ENCODE assay signal across 16 cellular contexts in genomic region chr5:81140942-81141341, GRCh38.
DNase-seq lines count a peak whose midpoint lies in the region; ATAC-seq and TF ChIP-seq lines count a peak whose summit lies in the region.
"Had no signal": no experiment of that assay in that cellular context is flagged by ENCODE, and none has a peak within 500 bp of the region (broad histone marks: within the 10 kb centered on the region; RNA-seq: fewer than 3 reads in every experiment).

No MANE protein-coding gene starts in this region.

- peaks cover 37% of the 10 kb centered on the region for H3K4me1 Mint-ChIP-seq in endodermal cell
- H3K4me1 Mint-ChIP-seq in activated T-cell treated with anti-CD3 and anti-CD28 coated beads, Interleukin-2, amount 50 U/mL, for 24 hours (ENCODE audit: low read depth) = peaks cover 12% of the 10 kb centered on the region
- H3K4me1 Mint-ChIP-seq: stimulated activated memory B cell treated with anti-CD40 and anti-IgM and Interleukin-4, amounts not matched to agents 10 μg/mL and 1 μg/mL and 100 μg/mL, for 72 hours had no signal

- in situ Hi-C loops in IMR-90 (cut with MboI; ENCODE audit: low sequenced_read_pairs) = no loop called here

- 0 out of 2 replicates have a peak overlapping the region, but pooled peaks have one; percentile 3 for H3K4ac ChIP-seq in IMR-90 (ENCODE audit: low read depth, low read length)

- H3K4me3 ChIP-seq in IMR-90 (ENCODE audit: insufficient read depth, low read depth, low read length) (no peak overlapping the region), endodermal cell (ENCODE audit: low read length) (peak overlapping the region; percentile 71)
- H3K4me3 ChIP-seq: mucosa of descending colon, psoas muscle had no signal

- no peak overlapping the region for H3K9ac ChIP-seq in IMR-90 (ENCODE audit: low read depth, low read length)
- no peak overlapping the region for H3K9ac ChIP-seq in endodermal cell (ENCODE audit: extremely low read depth, low read length, poor library complexity, severe bottlenecking)

- peaks cover 18% of the 10 kb centered on the region for H3K9me3 Mint-ChIP-seq in endodermal cell
- H3K9me3 Mint-ChIP-seq in activated T-cell treated with anti-CD3 and anti-CD28 coated beads, Interleukin-2, amount 50 U/mL, for 24 hours = no peaks in the 10 kb centered on the region

- DNase-seq in AG09319 (ENCODE audit: extremely low read depth, low read depth) (peak; percentile 75), IMR-90 (peak; percentile 80), endodermal cell (no peak), myocyte (ENCODE audit: low read depth) (peak; percentile 31)
- no peak for DNase-seq in activated T-cell treated with anti-CD3 and anti-CD28 coated beads, Interleukin-2, amount 50 U/mL, for 24 hours
- no peak for DNase-seq in NK-92 treated with Interleukin-12 subunit alpha and Interleukin-12 subunit beta, amount 100 ng/mL, for 24 hours (lab: John Stamatoyannopoulos, UW)
- DNase-seq: activated T-cell treated with anti-CD3 and anti-CD28 coated beads, Interleukin-2, amount 50 U/mL, for 1 hour; mucosa of descending colon; stimulated activated CD4-positive, alpha-beta T cell treated with anti-CD3 and anti-CD28 coated beads, Interleukin-2, amount 100 ng/mL, for 48 hours had no signal

- no peaks in the 10 kb centered on the region for H3K27me3 Mint-ChIP-seq in endodermal cell (ENCODE audit: insufficient read depth)
- H3K27me3 Mint-ChIP-seq in activated T-cell treated with anti-CD3 and anti-CD28 coated beads, Interleukin-2, amount 50 U/mL, for 24 hours = no peaks in the 10 kb centered on the region
- H3K27me3 Mint-ChIP-seq: stimulated activated memory B cell treated with anti-CD40 and anti-IgM and Interleukin-4, amounts not matched to agents 10 μg/mL and 1 μg/mL and 100 μg/mL, for 72 hours had no signal

- TF ChIP-seq POLR2A in IMR-90 (IDR thresholded peaks at IDR 0.05; ENCODE audit: low read depth, low read length) = no peak

- 0 out of 2 replicates have a peak overlapping the region, but pooled peaks have one; percentile 9 for H3K23ac ChIP-seq in IMR-90 (ENCODE audit: low read depth, low read length)

- H3K36me3 ChIP-seq in IMR-90 (ENCODE audit: control insufficient read depth, insufficient read depth, low read length) (peaks cover 2% of the 10 kb centered on the region; the same call in 1 of the 2 replicates), endodermal cell (ENCODE audit: control insufficient read depth, insufficient read depth, low read length) (no peaks in the 10 kb centered on the region)

- intact Hi-C loops in IMR-90 (cut with micrococcal nuclease) = no loop called here

- H3K4me1 ChIP-seq in IMR-90 (ENCODE audit: control insufficient read depth, insufficient read depth, low read length) (peaks cover 8% of the 10 kb centered on the region), endodermal cell (ENCODE audit: control insufficient read depth, insufficient read depth, low read length) (peaks cover 5% of the 10 kb centered on the region)
- H3K4me1 ChIP-seq: psoas muscle had no signal

- H4K8ac ChIP-seq in IMR-90 (ENCODE audit: low read depth in 2 of 2, low read length in 2 of 2) = no peak overlapping the region

- H4K91ac ChIP-seq in IMR-90 (ENCODE audit: insufficient read depth, low read depth, low read length) = no peak overlapping the region

- ATAC-seq in IMR-90 (ENCODE audit: low read depth) (peak; percentile 74), GM19467 (IDR thresholded peaks at IDR 0.05; ENCODE audit: unreplicated experiment) (no peak), HG03521 (IDR thresholded peaks at IDR 0.05; ENCODE audit: unreplicated experiment) (no peak)
- ATAC-seq: HCT116; mucosa of descending colon; Panc1; psoas muscle; stimulated activated memory B cell treated with anti-CD40 and anti-IgM and Interleukin-4, amounts not matched to agents 10 μg/mL and 1 μg/mL and 100 μg/mL, for 72 hours had no signal

- no peak overlapping the region for H2AFZ ChIP-seq in IMR-90 (replicated peaks; ENCODE audit: low read length, poor library complexity)

- H3K27me3 ChIP-seq in IMR-90 (ENCODE audit: control insufficient read depth, insufficient read depth, low read length) (no peaks in the 10 kb centered on the region), endodermal cell (ENCODE audit: control insufficient read depth, insufficient read depth, low read length, poor library complexity, severe bottlenecking) (no peaks in the 10 kb centered on the region)

- dilution Hi-C loops in IMR-90 (cut with HindIII; ENCODE audit: low sequenced_read_pairs, unreplicated experiment) = no loop called here

- no peak overlapping the region for H3K27ac Mint-ChIP-seq in endodermal cell
- H3K27ac Mint-ChIP-seq in activated T-cell treated with anti-CD3 and anti-CD28 coated beads, Interleukin-2, amount 50 U/mL, for 24 hours = no peak overlapping the region
- H3K27ac Mint-ChIP-seq: stimulated activated memory B cell treated with anti-CD40 and anti-IgM and Interleukin-4, amounts not matched to agents 10 μg/mL and 1 μg/mL and 100 μg/mL, for 72 hours had no signal

- peak overlapping the region; percentile 40; the same call in 1 of the 2 replicates for H3K4me2 ChIP-seq in IMR-90 (ENCODE audit: low read depth, low read length)

- H2BK20ac ChIP-seq in IMR-90 (ENCODE audit: low read depth, low read length) = no peak overlapping the region

- H4K5ac ChIP-seq in IMR-90 (ENCODE audit: low read depth, low read length) = no peak overlapping the region

- H3K27ac ChIP-seq in IMR-90 (ENCODE audit: insufficient read depth, low read length) = peak overlapping the region; percentile 28; the same call in 1 of the 2 replicates
- no peak overlapping the region for H3K27ac ChIP-seq in endodermal cell (ENCODE audit: low read depth, low read length)
- H3K27ac ChIP-seq: C4-2B, psoas muscle had no signal

- H3K4me3 Mint-ChIP-seq in endodermal cell = peak overlapping the region; percentile 63
- H3K4me3 Mint-ChIP-seq in activated T-cell treated with anti-CD3 and anti-CD28 coated beads, Interleukin-2, amount 50 U/mL, for 24 hours = no peak overlapping the region
- H3K4me3 Mint-ChIP-seq: stimulated activated memory B cell treated with anti-CD40 and anti-IgM and Interleukin-4, amounts not matched to agents 10 μg/mL and 1 μg/mL and 100 μg/mL, for 72 hours had no signal

- no peak overlapping the region for H2AK9ac ChIP-seq in IMR-90 (replicated peaks; ENCODE audit: low read depth, low read length, poor library complexity)

- peaks cover 9% of the 10 kb centered on the region; the same call in 1 of the 2 replicates for H4K20me1 ChIP-seq in IMR-90 (ENCODE audit: insufficient read depth, low read length)

- POLR2A ChIA-PET in IMR-90 (lab: Charles Lee; ENCODE audit: unreplicated experiment) = no interaction called here

- no CpG with 5 or more reads among the region's 1 CpG for WGBS in IMR-90 (ENCODE audit: extremely low coverage in 2 of 2, insufficient read length in 1 of 2), 2 experiments
- 78% methylated on average over 1 of the region's 1 CpG; no CpG with 5 or more reads in 1 of the 2 experiments for WGBS in endodermal cell (ENCODE audit: insufficient coverage in 1 of 2, insufficient read length in 1 of 2), 2 experiments

- 0 out of 2 replicates have a peak overlapping the region, but pooled peaks have one; percentile 6 for H3K18ac ChIP-seq in IMR-90 (ENCODE audit: low read depth, low read length)

- no peak for TF ChIP-seq RAD21 in IMR-90 (IDR thresholded peaks at IDR 0.05; ENCODE audit: low read length)

- BruUV-seq in IMR-90 (replicated peaks; lab: Mats Ljungman, UMichigan) = no TSS peak

- H3K79me1 ChIP-seq in IMR-90 (ENCODE audit: low read depth in 1 of 2, low read length in 2 of 2) = peaks cover 3 to 20% of the 10 kb centered on the region in 2 experiments; a peak in 3 of 4 replicates

- no peak overlapping the region for H2BK15ac ChIP-seq in IMR-90 (ENCODE audit: low read depth, low read length)

- no peak overlapping the region for H2BK120ac ChIP-seq in IMR-90 (ENCODE audit: low read depth, low read length)

- H3K9me3 ChIP-seq in IMR-90 (ENCODE audit: control insufficient read depth, insufficient read depth, low read length) (no peaks in the 10 kb centered on the region), endodermal cell (ENCODE audit: control insufficient read depth, low read length) (peaks cover 39% of the 10 kb centered on the region)
- H3K9me3 ChIP-seq: mucosa of descending colon, psoas muscle had no signal

- H2BK5ac ChIP-seq in IMR-90 (ENCODE audit: low read depth, low read length, poor library complexity, severe bottlenecking) = no peak overlapping the region

- H2AK5ac ChIP-seq in IMR-90 (ENCODE audit: low read depth, low read length) = peak overlapping the region; percentile 21; the same call in 1 of the 2 replicates

- no peak overlapping the region for H3K56ac ChIP-seq in IMR-90 (ENCODE audit: extremely low read depth, insufficient read depth, low read length)

- peaks cover 6% of the 10 kb centered on the region for H3K9me1 ChIP-seq in IMR-90 (ENCODE audit: insufficient read depth, low read length)

- no peak overlapping the region for H3K14ac ChIP-seq in IMR-90 (replicated peaks; ENCODE audit: low read depth, low read length)

- TF ChIP-seq CTCF in AG09319 (IDR thresholded peaks at IDR 0.05; ENCODE audit: low read depth, low read length) (no peak), IMR-90 (conservative IDR thresholded peaks at IDR 0.05; ENCODE audit: low read depth, low read length) (no peak), endodermal cell (conservative IDR thresholded peaks at IDR 0.05) (no peak)

- CTCF ChIA-PET in IMR-90 (lab: Yijun Ruan, JAX) = no interaction called here

- H3K36me3 Mint-ChIP-seq in endodermal cell (ENCODE audit: low read depth) = peaks cover 12% of the 10 kb centered on the region
- H3K36me3 Mint-ChIP-seq in activated T-cell treated with anti-CD3 and anti-CD28 coated beads, Interleukin-2, amount 50 U/mL, for 24 hours (ENCODE audit: low read depth) = peaks cover 51% of the 10 kb centered on the region
- H3K36me3 Mint-ChIP-seq: stimulated activated memory B cell treated with anti-CD40 and anti-IgM and Interleukin-4, amounts not matched to agents 10 μg/mL and 1 μg/mL and 100 μg/mL, for 72 hours had no signal

TF ChIP-seq in IMR-90, 13 proteins besides CTCF, POLR2A, EP300 and RAD21 (continues in another document):
- TF ChIP-seq FOS (IDR thresholded peaks at IDR 0.05; ENCODE audit: low read depth, low read length) = no peak
- no peak for TF ChIP-seq MXI1 (IDR thresholded peaks at IDR 0.05; ENCODE audit: borderline replicate concordance, low read depth, low read length)
- no peak for TF ChIP-seq NFE2L2 (IDR thresholded peaks at IDR 0.05; ENCODE audit: low read depth, low read length)
- no peak for TF ChIP-seq SMC3 (IDR thresholded peaks at IDR 0.05; ENCODE audit: low read depth, low read length)
- no peak for TF ChIP-seq CEBPB (IDR thresholded peaks at IDR 0.05; ENCODE audit: low read depth, low read length)
- TF ChIP-seq RCOR1 (IDR thresholded peaks at IDR 0.05; ENCODE audit: insufficient replicate concordance, low read length) = no peak
- TF ChIP-seq MAZ (IDR thresholded peaks at IDR 0.05; ENCODE audit: borderline replicate concordance, low read depth, low read length) = no peak
- TF ChIP-seq RFX5 (IDR thresholded peaks at IDR 0.05; ENCODE audit: low read depth, low read length) = no peak
- no peak for TF ChIP-seq MAFK (IDR thresholded peaks at IDR 0.05; ENCODE audit: low read depth, low read length)
- no peak for TF ChIP-seq CHD1 (IDR thresholded peaks at IDR 0.05; ENCODE audit: low read depth, low read length)

Comparison
In these comparisons a context has a peak if more than half of its experiments do, and no peak if none do; other contexts are left out.
1. DNase-seq: peak in AG09319 (single experiment), IMR-90 (single experiment) and myocyte (single experiment); none in endodermal cell (single experiment), activated T-cell treated with anti-CD3 and anti-CD28 coated beads, Interleukin-2, amount 50 U/mL, for 24 hours (single experiment) and NK-92 treated with Interleukin-12 subunit alpha and Interleukin-12 subunit beta, amount 100 ng/mL, for 24 hours (single experiment).